Comparison of ENCODE assay signal across 8 cellular contexts in genomic region chr9:126705767-126706697, GRCh38.
DNase-seq lines count a peak whose midpoint lies in the region; FAIRE-seq and TF ChIP-seq lines count a peak whose summit lies in the region.

No MANE protein-coding gene starts in this region.

- H3K27ac ChIP-seq in ascending aorta (no peak overlapping the region), keratinocyte (ENCODE audit: control insufficient read depth, insufficient read depth, low read length) (no peak overlapping the region)

- H3K9me3 Mint-ChIP-seq in HFFc6, result peaks cover 8% of the 10 kb centered on the region
- no peaks in the 10 kb centered on the region for H3K9me3 Mint-ChIP-seq in T-helper 2 cell treated with Interferon-gamma antibody and Interleukin-4, amounts not matched to agents 5 μg/mL and 100 μg/mL, for 36 hours

- no peaks in the 10 kb centered on the region for H3K9me1 ChIP-seq in keratinocyte (ENCODE audit: control insufficient read depth, extremely low read depth, insufficient read depth, low read length)

- H3K4me3 ChIP-seq in ascending aorta, result peak overlapping the region in 1 of 2 donors; percentile 7
- peak overlapping the region in 1 of 3 experiments; percentile 27 for H3K4me3 ChIP-seq in keratinocyte (ENCODE audit: control insufficient read depth in 2 of 3, extremely low read depth in 1 of 3, insufficient read depth in 2 of 3, low read depth in 1 of 3, low read length in 3 of 3)

- H4K20me1 ChIP-seq in keratinocyte (ENCODE audit: control insufficient read depth, extremely low read depth, insufficient read depth, low read length), result peaks cover 2% of the 10 kb centered on the region

- peaks cover 15% of the 10 kb centered on the region for H3K4me1 Mint-ChIP-seq in HFFc6 (ENCODE audit: low read depth)
- H3K4me1 Mint-ChIP-seq in T-helper 2 cell treated with Interferon-gamma antibody and Interleukin-4, amounts not matched to agents 5 μg/mL and 100 μg/mL, for 36 hours (ENCODE audit: low read depth), result peaks cover 15% of the 10 kb centered on the region

- no peaks in the 10 kb centered on the region for H3K79me2 ChIP-seq in keratinocyte (ENCODE audit: control insufficient read depth, insufficient read depth, low read length)

- H3K9me3 ChIP-seq in ascending aorta (no peaks in the 10 kb centered on the region), keratinocyte (ENCODE audit: control insufficient read depth, low read depth, low read length) (no peaks in the 10 kb centered on the region)

- H3K4me3 Mint-ChIP-seq in HFFc6, result peak overlapping the region; percentile 13; the same call in 1 of the 2 replicates
- H3K4me3 Mint-ChIP-seq in T-helper 2 cell treated with Interferon-gamma antibody and Interleukin-4, amounts not matched to agents 5 μg/mL and 100 μg/mL, for 36 hours, result peak overlapping the region; percentile 73

- TF ChIP-seq CTCF in HFFc6 (IDR thresholded peaks at IDR 0.05) (peak; percentile 80), ascending aorta (IDR thresholded peaks at IDR 0.05) (peak in 2 of 3 experiments; percentile 13 to 25), keratinocyte (optimal IDR thresholded peaks at IDR 0.05 in 1 of 3, IDR thresholded peaks at IDR 0.05 in 1 of 3, conservative IDR thresholded peaks at IDR 0.05 in 1 of 3; ENCODE audit: extremely low read depth in 1 of 3, insufficient read depth in 2 of 3, low read length in 3 of 3) (peak in 2 of 3 experiments; percentile 71 to 93)

- peak overlapping the region; percentile 31 for H3K9ac ChIP-seq in keratinocyte (ENCODE audit: control insufficient read depth, extremely low read depth, insufficient read depth, low read length)

- H3K27ac Mint-ChIP-seq in HFFc6, result no peak overlapping the region
- no peak overlapping the region for H3K27ac Mint-ChIP-seq in T-helper 2 cell treated with Interferon-gamma antibody and Interleukin-4, amounts not matched to agents 5 μg/mL and 100 μg/mL, for 36 hours

- H3K4me2 ChIP-seq in keratinocyte (ENCODE audit: control insufficient read depth, extremely low read depth, insufficient read depth, low read depth, low read length), result peak overlapping the region; percentile 54

- DNase-seq in CD1c-positive myeloid dendritic cell (ENCODE audit: extremely low spot score), result peak; percentile 72
- DNase-seq in HFFc6, result peak; percentile 35
- peak; percentile 69 for DNase-seq in T-helper 2 cell treated with Interferon-gamma antibody and Interleukin-4, amounts not matched to agents 5 μg/mL and 100 μg/mL, for 36 hours (ENCODE audit: low spot score)
- DNase-seq in ascending aorta (ENCODE audit: low spot score in 2 of 2), result peak in 1 of 2 donors; percentile 71
- no peak for DNase-seq in keratinocyte (ENCODE audit: low read depth, low spot score)
- DNase-seq in stimulated activated CD4-positive, alpha-beta T cell treated with anti-CD3 and anti-CD28 coated beads, Interleukin-4, amount 100 ng/mL, for 24 hours, result peak; percentile 82
- DNase-seq in amniotic stem cell (lab: John Stamatoyannopoulos, UW), result no peak
- no peak for DNase-seq in cortex of kidney (lab: John Stamatoyannopoulos, UW)

- H3K36me3 ChIP-seq in ascending aorta (no peaks in the 10 kb centered on the region), keratinocyte (ENCODE audit: control insufficient read depth in 2 of 2, extremely low read depth in 1 of 2, insufficient read depth in 2 of 2, low read length in 2 of 2) (no peaks in the 10 kb centered on the region)

- H3K27me3 Mint-ChIP-seq in HFFc6 (ENCODE audit: insufficient read depth), result peaks cover 20% of the 10 kb centered on the region
- peaks cover 25% of the 10 kb centered on the region for H3K27me3 Mint-ChIP-seq in T-helper 2 cell treated with Interferon-gamma antibody and Interleukin-4, amounts not matched to agents 5 μg/mL and 100 μg/mL, for 36 hours (ENCODE audit: low read depth)

- dilution Hi-C loops in keratinocyte (cut with MboI; ENCODE audit: extremely low pct_ligation_motif_present, low sequenced_read_pairs), result no loop called here

- H2AFZ ChIP-seq in keratinocyte (ENCODE audit: control insufficient read depth, low read length), result peak overlapping the region; percentile 82

- H3K27me3 ChIP-seq in ascending aorta, result peaks cover 22% of the 10 kb centered on the region
- peaks cover 21% of the 10 kb centered on the region for H3K27me3 ChIP-seq in keratinocyte (ENCODE audit: control insufficient read depth, extremely low read depth, insufficient read depth, low read length)

- no peaks in the 10 kb centered on the region for H3K36me3 Mint-ChIP-seq in HFFc6 (ENCODE audit: low read depth)
- H3K36me3 Mint-ChIP-seq in T-helper 2 cell treated with Interferon-gamma antibody and Interleukin-4, amounts not matched to agents 5 μg/mL and 100 μg/mL, for 36 hours (ENCODE audit: low read depth), result no peaks in the 10 kb centered on the region

- no peak for FAIRE-seq in keratinocyte (lab: Jason Lieb, UNC)

- intact Hi-C loops in ascending aorta (cut with DNase I), result loop anchor here (2.0 kb wide), 1 partner anchor 75 kb away; no protein-coding TSS in a partner anchor

- no peaks in the 10 kb centered on the region for H3K4me1 ChIP-seq in ascending aorta
- H3K4me1 ChIP-seq in keratinocyte (ENCODE audit: control insufficient read depth, extremely low read depth, insufficient read depth, low read length), result peaks cover 15% of the 10 kb centered on the region

Comparison
In these comparisons a context has a peak if more than half of its experiments do, and no peak if none do; other contexts are left out.
1. DNase-seq: peak in CD1c-positive myeloid dendritic cell (single experiment), HFFc6 (single experiment), T-helper 2 cell treated with Interferon-gamma antibody and Interleukin-4, amounts not matched to agents 5 μg/mL and 100 μg/mL, for 36 hours (single experiment) and stimulated activated CD4-positive, alpha-beta T cell treated with anti-CD3 and anti-CD28 coated beads, Interleukin-4, amount 100 ng/mL, for 24 hours (single experiment); none in keratinocyte (single experiment), amniotic stem cell (single experiment) and cortex of kidney (single experiment).
2. CTCF ChIP-seq: peak in every context shown above with its lines; median percentile 82 in keratinocyte; 80 in HFFc6; 19 in ascending aorta.